Comparison of ENCODE assay signal across 31 cellular contexts in the genomic region with DNA sequence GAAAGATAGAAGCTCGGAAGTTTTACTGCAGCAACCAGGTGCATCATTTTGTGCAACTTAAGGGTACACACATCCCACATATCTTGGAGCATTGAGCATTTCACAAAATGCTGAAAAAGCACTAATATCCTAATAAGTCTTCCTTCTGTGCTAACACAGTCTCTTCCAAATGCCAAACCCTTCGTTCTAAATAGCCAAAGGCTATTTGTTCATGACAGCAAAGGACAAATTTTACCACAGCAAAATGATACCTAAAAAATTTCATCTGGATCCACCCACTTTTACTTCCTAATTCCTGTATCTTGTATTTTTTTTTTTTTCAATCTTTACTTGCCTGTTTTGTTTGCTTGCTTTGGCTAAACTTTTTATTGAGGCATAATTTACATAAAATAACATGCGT.
"Had no signal": no experiment of that assay in that cellular context is flagged by ENCODE, and none has a peak within 500 bp of the region (broad histone marks: within the 10 kb centered on the region; RNA-seq: fewer than 3 reads in every experiment).

No MANE protein-coding gene starts in this region.

- DNase-seq: activated effector memory CD4-positive, alpha-beta T cell treated with anti-CD3 and anti-CD28 coated beads, Interleukin-2, amount 50 U/mL, for 16 hours; activated effector memory CD4-positive, alpha-beta T cell treated with Interleukin-2 at 50 U/mL for 16 hours; activated gamma-delta T cell; activated gamma-delta T cell treated with Interleukin-2 at 50 U/mL for 16 hours; activated naive CD4-positive, alpha-beta T cell; activated naive CD4-positive, alpha-beta T cell treated with anti-CD3 and anti-CD28 coated beads for 36 hours; activated naive CD4-positive, alpha-beta T cell treated with anti-CD3 and anti-CD28 coated beads, Interleukin-2, amount 10 ng/mL, durations not matched to agents 7 days and 5 days; activated naive CD4-positive, alpha-beta T cell treated with anti-CD3 and anti-CD28 coated beads, Interleukin-2, amount 50 U/mL, for 16 hours; activated naive CD4-positive, alpha-beta T cell treated with Interleukin-2 at 50 U/mL for 16 hours; activated naive CD8-positive, alpha-beta T cell treated with anti-CD3 and anti-CD28 coated beads for 36 hours; activated naive CD8-positive, alpha-beta T cell treated with anti-CD3 and anti-CD28 coated beads, Interleukin-2, amount 10 ng/mL, durations not matched to agents 7 days and 5 days; activated naive CD8-positive, alpha-beta T cell treated with anti-CD3 and anti-CD28 coated beads, Interleukin-2, amount 50 U/mL, for 24 hours; activated T-cell treated with anti-CD3 and anti-CD28 coated beads, Interleukin-2, amount 50 U/mL, for 24 hours; activated T-cell treated with anti-CD3 and anti-CD28 coated beads, Interleukin-2, amount 50 U/mL, for 4 hours; activated T-cell treated with anti-CD3 and anti-CD28 coated beads, Interleukin-2, amount 50 U/mL, for 48 hours; activated T-cell treated with anti-CD3 and anti-CD28 coated beads, Interleukin-2, amount 50 U/mL, for 72 hours; adrenal gland; amniotic stem cell; amygdala; anterior cingulate cortex; aorta; body of pancreas; brain microvascular endothelial cell; caudate nucleus; central memory CD4-positive, alpha-beta T cell; cerebellar nuclear complex had no signal

- ATAC-seq: activated naive CD4-positive, alpha-beta T cell treated with anti-CD3 and anti-CD28 coated beads, Interleukin-2, amount 50 U/mL, for 72 hours; activated naive CD8-positive, alpha-beta T cell treated with anti-CD3 and anti-CD28 coated beads, Interleukin-2, amount 50 U/mL, for 24 hours; activated T-cell treated with anti-CD3 and anti-CD28 coated beads, Interleukin-2, amount 50 U/mL, for 4 hours; activated T-cell treated with anti-CD3 and anti-CD28 coated beads, Interleukin-2, amount 50 U/mL, for 72 hours; activated T-helper 17 cell treated with anti-CD3 and anti-CD28 coated beads, Interleukin-2, amount 50 U/mL, for 72 hours; body of pancreas had no signal

- H3K36me3 ChIP-seq: adrenal gland, ascending aorta, brain microvascular endothelial cell, breast epithelium, cardiac muscle cell had no signal

- H3K4me3 ChIP-seq: adrenal gland, ascending aorta, body of pancreas, breast epithelium, cardiac muscle cell had no signal

- H3K27ac ChIP-seq: adrenal gland, ascending aorta, body of pancreas, brain microvascular endothelial cell, breast epithelium, cardiac muscle cell had no signal

- H3K27me3 ChIP-seq: adrenal gland, ascending aorta, body of pancreas, brain microvascular endothelial cell, breast epithelium, cardiac muscle cell had no signal

- H3K9me3 ChIP-seq: adrenal gland, ascending aorta, body of pancreas, breast epithelium had no signal

- H3K4me1 ChIP-seq: adrenal gland, ascending aorta, body of pancreas, breast epithelium had no signal
